ENCODE assay signal across 8 cellular contexts in genomic region chr16:21507631-21508305, GRCh38.
DNase-seq lines count a peak whose midpoint lies in the region; ATAC-seq and TF ChIP-seq lines count a peak whose summit lies in the region.
"Not testable (repeated sequence)": the region's sequence is repeated elsewhere in the genome, so short reads cannot be mapped to it uniquely, and the experiment has no call there.

No MANE protein-coding gene starts in this region.

- peaks cover 49% of the 10 kb centered on the region for H3K4me1 Mint-ChIP-seq in T-helper 2 cell treated with Interferon-gamma antibody and Interleukin-4, amounts not matched to agents 5 μg/mL and 100 μg/mL, for 36 hours (ENCODE audit: low read depth)
- H3K4me1 Mint-ChIP-seq in naive thymus-derived CD8-positive, alpha-beta T cell = peaks cover 30 to 74% (median 68%) of the 10 kb centered on the region in 4 donors

- not testable (repeated sequence) for H3K9me3 Mint-ChIP-seq in T-helper 2 cell treated with Interferon-gamma antibody and Interleukin-4, amounts not matched to agents 5 μg/mL and 100 μg/mL, for 36 hours; naive thymus-derived CD8-positive, alpha-beta T cell

- H3K4me3 ChIP-seq in HEK293 (ENCODE audit: low read depth, low read length); coronary artery; right atrium auricular region; upper lobe of right lung: not testable (repeated sequence)
- H3K4me3 ChIP-seq in skin epidermis = peak overlapping the region in 1 of 7 experiments; percentile 17

- peak overlapping the region; percentile 85 for H3K4me3 Mint-ChIP-seq in T-helper 2 cell treated with Interferon-gamma antibody and Interleukin-4, amounts not matched to agents 5 μg/mL and 100 μg/mL, for 36 hours
- peak overlapping the region; percentile 66 to 91 (median 86) for H3K4me3 Mint-ChIP-seq in naive thymus-derived CD8-positive, alpha-beta T cell

- not testable (repeated sequence) for H3K27me3 Mint-ChIP-seq in T-helper 2 cell treated with Interferon-gamma antibody and Interleukin-4, amounts not matched to agents 5 μg/mL and 100 μg/mL, for 36 hours (ENCODE audit: low read depth); naive thymus-derived CD8-positive, alpha-beta T cell

- not testable (repeated sequence) for ATAC-seq in naive thymus-derived CD8-positive, alpha-beta T cell; upper lobe of right lung

- H3K9me3 ChIP-seq in HEK293 (ENCODE audit: control insufficient read depth, insufficient read depth, low read depth, low read length); right atrium auricular region; upper lobe of right lung: not testable (repeated sequence)

- intact Hi-C loops in upper lobe of right lung (cut with DNase I) = not testable (repeated sequence)

- not testable (repeated sequence) for DNase-seq in T-helper 2 cell treated with Interferon-gamma antibody and Interleukin-4, amounts not matched to agents 5 μg/mL and 100 μg/mL, for 36 hours (ENCODE audit: low spot score)
- peak; percentile 58 for DNase-seq in activated effector memory CD4-positive, alpha-beta T cell treated with anti-CD3 and anti-CD28 coated beads, Interleukin-2, amount 50 U/mL, for 16 hours
- DNase-seq in coronary artery (ENCODE audit: low spot score) = peak; percentile 74
- peak; percentile 64 for DNase-seq in right atrium auricular region (ENCODE audit: low spot score)
- DNase-seq in naive thymus-derived CD8-positive, alpha-beta T cell = peak in 3 of 10 donors; percentile 1 to 56 (median 15)
- DNase-seq in upper lobe of right lung = peak; percentile 64

- H3K27me3 ChIP-seq in right atrium auricular region, upper lobe of right lung: not testable (repeated sequence)

- CTCF ChIA-PET in HEK293 (lab: Yijun Ruan, JAX) = interaction anchor here (0.6 kb wide), 1 partner anchor 348 kb away, joined by 3 read pairs; no protein-coding TSS in a partner anchor

- not testable (repeated sequence) for H3K27ac ChIP-seq in HEK293 (ENCODE audit: extremely low read depth, low read depth, low read length); upper lobe of right lung
- peak overlapping the region in 1 of 2 donors; percentile 84 for H3K27ac ChIP-seq in coronary artery
- H3K27ac ChIP-seq in right atrium auricular region = peak overlapping the region; percentile 83 to 88
- H3K27ac ChIP-seq in skin epidermis = peak overlapping the region in 19 of 21 experiments; percentile 30 to 92 (median 71)

- POLR2A ChIA-PET in HEK293 (lab: Yijun Ruan, JAX) = not testable (repeated sequence)
- POLR2A ChIA-PET in naive thymus-derived CD8-positive, alpha-beta T cell (lab: Charles Lee) = interaction anchor here (0.5 to 1.7 kb wide), 3 partner anchors 11 to 96 kb away, joined by 3 to 7 read pairs (median 6); no protein-coding TSS in a partner anchor

- H3K27ac Mint-ChIP-seq in T-helper 2 cell treated with Interferon-gamma antibody and Interleukin-4, amounts not matched to agents 5 μg/mL and 100 μg/mL, for 36 hours = peak overlapping the region; percentile 95
- H3K27ac Mint-ChIP-seq in naive thymus-derived CD8-positive, alpha-beta T cell = peak overlapping the region; percentile 92 to 97 (median 94)

- peaks cover 0 to 13% of the 10 kb centered on the region in 2 experiments; a peak in 2 of 3 replicates for H3K36me3 ChIP-seq in HEK293 (ENCODE audit: control insufficient read depth in 2 of 2, insufficient read depth in 1 of 2, low read length in 2 of 2)
- H3K36me3 ChIP-seq in right atrium auricular region, upper lobe of right lung: not testable (repeated sequence)

- not testable (repeated sequence) for TF ChIP-seq CTCF in HEK293 (tag by site-specific recombination; IDR thresholded peaks at IDR 0.05); coronary artery (IDR thresholded peaks at IDR 0.05); right atrium auricular region (IDR thresholded peaks at IDR 0.05); upper lobe of right lung (IDR thresholded peaks at IDR 0.05)

- H3K36me3 Mint-ChIP-seq in T-helper 2 cell treated with Interferon-gamma antibody and Interleukin-4, amounts not matched to agents 5 μg/mL and 100 μg/mL, for 36 hours (ENCODE audit: low read depth) = peaks cover 48% of the 10 kb centered on the region
- peaks cover 0 to 20% (median 0%) of the 10 kb centered on the region in 3 donors for H3K36me3 Mint-ChIP-seq in naive thymus-derived CD8-positive, alpha-beta T cell

- H3K4me1 ChIP-seq in HEK293 (ENCODE audit: control insufficient read depth, insufficient read depth, low read length) = not testable (repeated sequence)
- H3K4me1 ChIP-seq in right atrium auricular region (peaks cover 0 to 61% of the 10 kb centered on the region in 2 donors), upper lobe of right lung (peaks cover 54% of the 10 kb centered on the region)

TF ChIP-seq in HEK293, 187 proteins besides CTCF, POLR2A, EP300 and RAD21:
- TF ChIP-seq ZNF600 (tag by site-specific recombination; IDR thresholded peaks at IDR 0.05) = peak; percentile 43; the same call in 1 of the 2 replicates
TF ChIP-seq in HEK293: peak in this region for 1; not testable (repeated sequence) for 186.
